8 cellular contexts compared by ENCODE assay signal in genomic region chr6:31308050-31308844, GRCh38. TPM values are rescaled to one million over a fixed set of nuclear protein-coding genes. Genes with fewer than 3 reads are reported as not detected.
DNase-seq lines count a peak whose midpoint lies in the region; ATAC-seq, FAIRE-seq and TF ChIP-seq lines count a peak whose summit lies in the region.

No MANE protein-coding gene starts in this region.

- no peaks in the 10 kb centered on the region for H3K79me2 ChIP-seq in endothelial cell of umbilical vein (ENCODE audit: control insufficient read depth, insufficient read depth, low read length)

- H3K27ac ChIP-seq in endothelial cell of umbilical vein (ENCODE audit: insufficient read depth, low read depth, low read length) (no peak overlapping the region), rectal smooth muscle tissue (ENCODE audit: low read depth, low read length) (no peak overlapping the region), urinary bladder (ENCODE audit: low read depth) (no peak overlapping the region)

- CTCF ChIA-PET in endothelial cell of umbilical vein (lab: Charles Lee) = interaction anchor here (0.7 to 3.2 kb wide), 4 partner anchors 9 to 59 kb away, joined by 3 to 11 read pairs (median 4); no protein-coding TSS in a partner anchor

- H3K27me3 ChIP-seq in endothelial cell of umbilical vein (ENCODE audit: control insufficient read depth in 2 of 2, insufficient read depth in 2 of 2, low read length in 2 of 2) (peaks cover 44% of the 10 kb centered on the region in 2 experiments), rectal smooth muscle tissue (ENCODE audit: control insufficient read depth, insufficient read depth, low read length) (peaks cover 7% of the 10 kb centered on the region)

- POLR2A ChIA-PET in endothelial cell of umbilical vein (lab: Charles Lee) = no interaction called here

- H3K9me3 ChIP-seq in endothelial cell of umbilical vein (replicated peaks; ENCODE audit: control insufficient read depth, insufficient read depth, low read length) = no peaks in the 10 kb centered on the region

- no peak for TF ChIP-seq POLR2A in endothelial cell of umbilical vein (IDR thresholded peaks at IDR 0.05; ENCODE audit: low read depth, low read length)

- H3K4me1 ChIP-seq in endothelial cell of umbilical vein (ENCODE audit: control insufficient read depth, extremely low read depth, insufficient read depth, low read length) (no peaks in the 10 kb centered on the region), rectal smooth muscle tissue (ENCODE audit: control insufficient read depth, insufficient read depth, low read length) (no peaks in the 10 kb centered on the region), urinary bladder (ENCODE audit: insufficient read depth) (no peaks in the 10 kb centered on the region)

- H4K20me1 ChIP-seq in endothelial cell of umbilical vein (replicated peaks; ENCODE audit: control insufficient read depth, extremely low read depth, insufficient read depth, low read length) = no peaks in the 10 kb centered on the region

- no peaks in the 10 kb centered on the region for H3K9me1 ChIP-seq in endothelial cell of umbilical vein (replicated peaks; ENCODE audit: control insufficient read depth, extremely low read depth, insufficient read depth, low read length)

- DNase-seq in HPDE6-E6E7 (ENCODE audit: extremely low spot score) (peak; percentile 59), endothelial cell of umbilical vein (ENCODE audit: low read depth, low spot score) (no peak)
- peak; percentile 63 to 69 for DNase-seq in activated CD4-positive, alpha-beta T cell treated with anti-CD3 and anti-CD28 coated beads, Interleukin-2, amount 50 U/mL, for 48 hours

- BruUV-seq in endothelial cell of umbilical vein (replicated peaks; lab: Mats Ljungman, UMichigan) = no TSS peak

- H3K4me2 ChIP-seq in endothelial cell of umbilical vein (ENCODE audit: insufficient read depth, low read length) = no peak overlapping the region

- FAIRE-seq in endothelial cell of umbilical vein (lab: Jason Lieb, UNC) = no peak

- TF ChIP-seq CTCF in endothelial cell of umbilical vein (IDR thresholded peaks at IDR 0.05; ENCODE audit: extremely low read depth in 1 of 2, insufficient read depth in 1 of 2, low read depth in 1 of 2, low read length in 2 of 2) = no peak

- intact Hi-C loops in endothelial cell of umbilical vein (cut with micrococcal nuclease) = no loop called here

- H2AFZ ChIP-seq in endothelial cell of umbilical vein (ENCODE audit: low read depth, low read length) = no peak overlapping the region

- 3% methylated on average over 57 of the region's 57 CpGs for WGBS in urinary bladder

- H3K4me3 ChIP-seq in endothelial cell of umbilical vein (replicated peaks in 1 of 3; ENCODE audit: insufficient read depth in 1 of 3, low read depth in 1 of 3, low read length in 3 of 3) (no peak overlapping the region), rectal smooth muscle tissue (ENCODE audit: low read length) (peak overlapping the region; percentile 57), urinary bladder (ENCODE audit: low read depth, low read length) (peak overlapping the region; percentile 23)

- no peak for ATAC-seq in HG02759 (IDR thresholded peaks at IDR 0.05; ENCODE audit: unreplicated experiment)
- ATAC-seq in HG03159 (IDR thresholded peaks at IDR 0.05; ENCODE audit: unreplicated experiment) = no peak
- no peak for ATAC-seq in GM21576 (IDR thresholded peaks at IDR 0.05; ENCODE audit: unreplicated experiment)

- H3K36me3 ChIP-seq in endothelial cell of umbilical vein (ENCODE audit: control insufficient read depth in 2 of 2, extremely low read depth in 1 of 2, insufficient read depth in 2 of 2, low read length in 2 of 2) (no peaks in the 10 kb centered on the region), rectal smooth muscle tissue (ENCODE audit: control insufficient read depth, insufficient read depth, low read length) (no peaks in the 10 kb centered on the region), urinary bladder (ENCODE audit: insufficient read depth) (no peaks in the 10 kb centered on the region)

- dilution Hi-C loops in endothelial cell of umbilical vein (cut with MboI; ENCODE audit: extremely low pct_ligation_motif_present, low sequenced_read_pairs) = no loop called here

- H3K9ac ChIP-seq in endothelial cell of umbilical vein (replicated peaks; ENCODE audit: extremely low read depth, insufficient read depth, low read length) = no peak overlapping the region
- H3K9ac ChIP-seq in rectal smooth muscle tissue (ENCODE audit: low read length) = no peak overlapping the region

TF ChIP-seq in endothelial cell of umbilical vein, 7 proteins besides CTCF, POLR2A, EP300 and RAD21:
- TF ChIP-seq GATA2 (IDR thresholded peaks at IDR 0.05; ENCODE audit: insufficient read depth, insufficient read length, low read depth, low read length) (no peak), MAX (IDR thresholded peaks at IDR 0.05; ENCODE audit: insufficient read depth, insufficient read length) (no peak), EZH2 (IDR thresholded peaks at IDR 0.05; ENCODE audit: borderline replicate concordance, low read depth, low read length, severe bottlenecking) (peak; percentile 75)

RNA-seq across cellular contexts. Expression of gene HLA-C, which starts 36.4 kb away (rescaled TPM):
- total RNA-seq in endothelial cell of umbilical vein = 102 and 109 TPM in 2 replicates
- polyA plus RNA-seq in endothelial cell of umbilical vein = 287 and 345 TPM in 2 replicates
- 190 and 223 TPM in 2 replicates for polyA plus RNA-seq in endothelial cell of umbilical vein (2011; cell fraction: cytosol; rRNA removed)
- 132 and 144 TPM in 2 replicates for polyA plus RNA-seq in endothelial cell of umbilical vein (2011; cell fraction: nucleus; rRNA removed)
- polyA plus RNA-seq in endothelial cell of umbilical vein (2012) = 248 and 287 TPM in 2 replicates
- polyA minus RNA-seq in endothelial cell of umbilical vein = 101 and 117 TPM in 2 replicates
- 61.2 TPM for polyA minus RNA-seq in endothelial cell of umbilical vein (2011; cell fraction: cytosol; rRNA and poly(A)+ RNA removed)
- polyA minus RNA-seq in endothelial cell of umbilical vein (2011; cell fraction: nucleus; rRNA and poly(A)+ RNA removed) = 22.2 and 36.9 TPM in 2 replicates
- total RNA-seq in urinary bladder = 108 TPM
- polyA plus RNA-seq in urinary bladder = 351 TPM

RNA-seq across cellular contexts. Expression of gene HLA-B, which starts 48.7 kb away (rescaled TPM):
- total RNA-seq in endothelial cell of umbilical vein (111 and 126 TPM in 2 replicates), urinary bladder (234 TPM)
- polyA plus RNA-seq in endothelial cell of umbilical vein (119 and 151 TPM in 2 replicates), urinary bladder (1,074 TPM)
- 77.9 and 94.6 TPM in 2 replicates for polyA plus RNA-seq in endothelial cell of umbilical vein (2011; cell fraction: cytosol; rRNA removed)
- polyA plus RNA-seq in endothelial cell of umbilical vein (2011; cell fraction: nucleus; rRNA removed) = 87.5 and 110 TPM in 2 replicates
- 195 and 229 TPM in 2 replicates for polyA plus RNA-seq in endothelial cell of umbilical vein (2012)
- polyA minus RNA-seq in endothelial cell of umbilical vein = 49.1 and 98.7 TPM in 2 replicates
- 67.2 TPM for polyA minus RNA-seq in endothelial cell of umbilical vein (2011; cell fraction: cytosol; rRNA and poly(A)+ RNA removed)
- 19.8 and 24.8 TPM in 2 replicates for polyA minus RNA-seq in endothelial cell of umbilical vein (2011; cell fraction: nucleus; rRNA and poly(A)+ RNA removed)

Comparison
In these comparisons a context has a peak if more than half of its experiments do, and no peak if none do; other contexts are left out.
1. H3K4me3 ChIP-seq: peak in rectal smooth muscle tissue (single experiment) and urinary bladder (single experiment); none in endothelial cell of umbilical vein (0 of 3).